In the genomic region with DNA sequence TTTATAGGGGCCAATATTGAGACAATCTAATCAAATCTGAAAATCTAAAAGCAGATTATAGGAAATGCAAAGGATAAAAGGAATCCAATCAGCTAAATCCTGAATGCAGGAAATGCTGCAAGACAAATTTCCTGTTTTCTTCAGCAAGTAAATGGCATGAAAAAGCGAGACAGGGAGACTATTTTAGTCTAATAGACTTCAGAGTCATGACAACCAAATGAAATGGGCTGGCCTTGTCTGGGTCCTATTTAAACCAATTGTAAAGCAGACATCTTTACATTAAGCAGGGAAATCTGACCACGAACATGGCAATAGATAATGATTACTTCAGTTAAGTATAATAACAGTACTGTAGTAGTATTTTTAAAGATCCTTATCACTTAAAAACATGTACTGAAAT, we compare ENCODE assay signal across 19 cellular contexts. TPM values are rescaled to one million over a fixed set of nuclear protein-coding genes. Genes with fewer than 3 reads are reported as not detected.
DNase-seq lines count a peak whose midpoint lies in the region; TF ChIP-seq lines count a peak whose summit lies in the region.
"Had no signal": no experiment of that assay in that cellular context is flagged by ENCODE, and none has a peak within 500 bp of the region (broad histone marks: within the 10 kb centered on the region; RNA-seq: fewer than 3 reads in every experiment).

No MANE protein-coding gene starts in this region.

- intact Hi-C loops in sigmoid colon (cut with DNase I): loop anchor here (5.0 kb wide), 1 partner anchor 55 kb away; a partner anchor contains a TSS

- WGBS in sigmoid colon, 2 donors: 82 to 87% methylated on average over 2 of the region's 2 CpGs
- 62% methylated on average over 2 of the region's 2 CpGs for WGBS in suprapubic skin

- peaks cover 37% of the 10 kb centered on the region for H3K4me1 Mint-ChIP-seq in activated T-cell treated with anti-CD3 and anti-CD28 coated beads, Interleukin-2, amount 50 U/mL, for 24 hours (ENCODE audit: low read depth)
- peaks cover 33% of the 10 kb centered on the region for H3K4me1 Mint-ChIP-seq in activated naive CD8-positive, alpha-beta T cell treated with anti-CD3 and anti-CD28 coated beads for 36 hours
- peaks cover 32% of the 10 kb centered on the region for H3K4me1 Mint-ChIP-seq in neural crest cell

- H3K27me3 Mint-ChIP-seq in activated T-cell treated with anti-CD3 and anti-CD28 coated beads, Interleukin-2, amount 50 U/mL, for 24 hours: no peaks in the 10 kb centered on the region
- no peaks in the 10 kb centered on the region for H3K27me3 Mint-ChIP-seq in activated naive CD8-positive, alpha-beta T cell treated with anti-CD3 and anti-CD28 coated beads for 36 hours
- H3K27me3 Mint-ChIP-seq in neural crest cell (ENCODE audit: low read depth): peaks cover 5% of the 10 kb centered on the region

- H3F3A ChIP-seq in Loucy (ENCODE audit: low read depth): 0 out of 2 replicates have a peak, but pooled peaks cover 3% of the 10 kb centered on the region

- peaks cover 6% of the 10 kb centered on the region; the same call in 1 of the 2 replicates for H3K36me3 ChIP-seq in Loucy (ENCODE audit: insufficient read depth, low read length)
- peaks cover 6 to 42% (median 12%) of the 10 kb centered on the region in 4 donors for H3K36me3 ChIP-seq in sigmoid colon
- peaks cover 30% of the 10 kb centered on the region for H3K36me3 ChIP-seq in suprapubic skin

- no peak for TF ChIP-seq CTCF in Loucy (conservative IDR thresholded peaks at IDR 0.05; ENCODE audit: low read length)
- TF ChIP-seq CTCF in neural crest cell (conservative IDR thresholded peaks at IDR 0.05): no peak
- TF ChIP-seq CTCF in sigmoid colon (IDR thresholded peaks at IDR 0.05): no peak
- TF ChIP-seq CTCF in suprapubic skin (IDR thresholded peaks at IDR 0.05): no peak

- peak overlapping the region; percentile 85 for H3K27ac Mint-ChIP-seq in activated T-cell treated with anti-CD3 and anti-CD28 coated beads, Interleukin-2, amount 50 U/mL, for 24 hours
- H3K27ac Mint-ChIP-seq in activated naive CD8-positive, alpha-beta T cell treated with anti-CD3 and anti-CD28 coated beads for 36 hours: peak overlapping the region; percentile 42
- H3K27ac Mint-ChIP-seq in neural crest cell (ENCODE audit: unreplicated experiment): no peak overlapping the region

- no peaks in the 10 kb centered on the region for H3K9me3 ChIP-seq in Loucy (ENCODE audit: insufficient read depth, low read depth, low read length)
- no peaks in the 10 kb centered on the region for H3K9me3 ChIP-seq in sigmoid colon
- no peaks in the 10 kb centered on the region for H3K9me3 ChIP-seq in suprapubic skin
- H3K9me3 ChIP-seq: stomach had no signal

- H3K4me2 ChIP-seq in Loucy (ENCODE audit: low read depth, low read length, poor library complexity, severe bottlenecking): peak overlapping the region; percentile 75

- peak overlapping the region; percentile 82 for H3K9ac ChIP-seq in Loucy (ENCODE audit: low read depth, low read length, poor library complexity, severe bottlenecking)

- H3K4me1 ChIP-seq in Loucy (ENCODE audit: insufficient read depth, low read length, poor library complexity, severe bottlenecking) (peaks cover 25% of the 10 kb centered on the region), sigmoid colon (peaks cover 0 to 28% (median 14%) of the 10 kb centered on the region in 4 donors), suprapubic skin (peaks cover 28% of the 10 kb centered on the region)

- H3K27me3 ChIP-seq in Loucy (ENCODE audit: insufficient read depth, low read length, poor library complexity, severe bottlenecking): no peaks in the 10 kb centered on the region
- no peaks in the 10 kb centered on the region for H3K27me3 ChIP-seq in sigmoid colon
- no peaks in the 10 kb centered on the region for H3K27me3 ChIP-seq in suprapubic skin
- H3K27me3 ChIP-seq: stomach had no signal

- H3K79me2 ChIP-seq in Loucy (ENCODE audit: insufficient read depth, low read length): peaks cover 47% of the 10 kb centered on the region

- no peaks in the 10 kb centered on the region for H3K9me2 ChIP-seq in Loucy (replicated peaks; ENCODE audit: low read depth, low read length)

- H4K20me1 ChIP-seq in Loucy (ENCODE audit: insufficient read depth, low read length, poor library complexity, severe bottlenecking): peaks cover 22% of the 10 kb centered on the region

- TF ChIP-seq EP300 in sigmoid colon (IDR thresholded peaks at IDR 0.05): no peak
- no peak for TF ChIP-seq EP300 in suprapubic skin (IDR thresholded peaks at IDR 0.05)

- no peak overlapping the region for H3K27ac ChIP-seq in sigmoid colon
- H3K27ac ChIP-seq in suprapubic skin: no peak overlapping the region
- H3K27ac ChIP-seq: stomach had no signal

- no peaks in the 10 kb centered on the region for H3K9me3 Mint-ChIP-seq in activated T-cell treated with anti-CD3 and anti-CD28 coated beads, Interleukin-2, amount 50 U/mL, for 24 hours
- H3K9me3 Mint-ChIP-seq in activated naive CD8-positive, alpha-beta T cell treated with anti-CD3 and anti-CD28 coated beads for 36 hours: peaks cover 2% of the 10 kb centered on the region
- no peaks in the 10 kb centered on the region for H3K9me3 Mint-ChIP-seq in neural crest cell

- H3K4me3 Mint-ChIP-seq in activated T-cell treated with anti-CD3 and anti-CD28 coated beads, Interleukin-2, amount 50 U/mL, for 24 hours: peak overlapping the region; percentile 98
- peak overlapping the region; percentile 64 for H3K4me3 Mint-ChIP-seq in activated naive CD8-positive, alpha-beta T cell treated with anti-CD3 and anti-CD28 coated beads for 36 hours
- peak overlapping the region; percentile 99 for H3K4me3 Mint-ChIP-seq in neural crest cell

- H3K4me3 ChIP-seq in Loucy (ENCODE audit: low read length, poor library complexity, severe bottlenecking): peak overlapping the region; percentile 76
- no peak overlapping the region for H3K4me3 ChIP-seq in sigmoid colon
- H3K4me3 ChIP-seq in suprapubic skin: no peak overlapping the region
- H3K4me3 ChIP-seq: lung had no signal

- TF ChIP-seq POLR2A in sigmoid colon (IDR thresholded peaks at IDR 0.05) (no peak), suprapubic skin (IDR thresholded peaks at IDR 0.05) (no peak)

- H3K36me3 Mint-ChIP-seq in activated T-cell treated with anti-CD3 and anti-CD28 coated beads, Interleukin-2, amount 50 U/mL, for 24 hours (ENCODE audit: low read depth): peaks cover 64% of the 10 kb centered on the region
- peaks cover 30% of the 10 kb centered on the region for H3K36me3 Mint-ChIP-seq in activated naive CD8-positive, alpha-beta T cell treated with anti-CD3 and anti-CD28 coated beads for 36 hours
- H3K36me3 Mint-ChIP-seq in neural crest cell (ENCODE audit: low read depth): no peaks in the 10 kb centered on the region

- no peak overlapping the region for H2AFZ ChIP-seq in Loucy (ENCODE audit: low read length)

- no peak for DNase-seq in activated T-cell treated with anti-CD3 and anti-CD28 coated beads, Interleukin-2, amount 50 U/mL, for 24 hours
- no peak for DNase-seq in activated T-cell treated with anti-CD3 and anti-CD28 coated beads, Interleukin-2, amount 50 U/mL, for 1 hour
- no peak for DNase-seq in activated naive CD8-positive, alpha-beta T cell treated with anti-CD3 and anti-CD28 coated beads for 36 hours
- DNase-seq in neural crest cell (ENCODE audit: low read depth, low spot score) (no peak), sigmoid colon (no peak), suprapubic skin (ENCODE audit: low spot score in 2 of 2) (no peak), GM03348 (ENCODE audit: low spot score) (no peak)
- DNase-seq: activated CD4-positive, alpha-beta T cell treated with anti-CD3 and anti-CD28 coated beads for 48 hours; central memory CD4-positive, alpha-beta T cell; NCI-H1092 treated with DMSO at 0.1 percent for 48 hours; NCI-H510A; nucleus accumbens; stomach; SW 1271 had no signal

RNA-seq across cellular contexts. Expression of a gene that starts 2.1 kb away (rescaled TPM):
- total RNA-seq in activated naive CD8-positive, alpha-beta T cell treated with anti-CD3 and anti-CD28 coated beads for 36 hours: 10 to 100 TPM; 28.1 to 32.7 TPM
- total RNA-seq in neural crest cell: 23.0 and 25.6 TPM in 2 replicates
- total RNA-seq in sigmoid colon: 10 to 100 TPM in 2 of 4 donors, 1 to 10 TPM in 2; 9.6 to 15.1 (median 11.1) TPM
- polyA plus RNA-seq in sigmoid colon: 1 to 10 TPM; 6.6 to 7.6 (median 6.9) TPM
- 10 to 100 TPM; 12.7 to 13.3 (median 12.8) TPM for total RNA-seq in suprapubic skin

RNA-seq across cellular contexts. Expression of a gene that starts 14.5 kb away (rescaled TPM):
- 10 to 100 TPM; 43.0 to 45.6 TPM for total RNA-seq in activated naive CD8-positive, alpha-beta T cell treated with anti-CD3 and anti-CD28 coated beads for 36 hours
- 40.0 and 50.7 TPM in 2 replicates for total RNA-seq in neural crest cell
- 10 to 100 TPM; 67.6 to 75.0 (median 69.0) TPM for total RNA-seq in sigmoid colon
- polyA plus RNA-seq in sigmoid colon: 10 to 100 TPM; 12.0 to 25.7 (median 16.1) TPM
- 10 to 100 TPM; 32.2 to 86.7 (median 33.3) TPM for total RNA-seq in suprapubic skin

RNA-seq across cellular contexts. Expression of a gene that starts 40.4 kb away (rescaled TPM):
- not detected for total RNA-seq in activated naive CD8-positive, alpha-beta T cell treated with anti-CD3 and anti-CD28 coated beads for 36 hours
- not detected in 2 replicates for total RNA-seq in neural crest cell
- not detected for total RNA-seq in sigmoid colon
- not detected for polyA plus RNA-seq in sigmoid colon
- not detected for total RNA-seq in suprapubic skin
- total RNA-seq: frontal cortex, skeletal muscle tissue had no signal
- polyA plus RNA-seq: AG04450 had no signal

RNA-seq across cellular contexts. Expression of a gene that starts 57.2 kb away (rescaled TPM):
- total RNA-seq in activated naive CD8-positive, alpha-beta T cell treated with anti-CD3 and anti-CD28 coated beads for 36 hours: under 1 TPM; 0.22 to 0.29 TPM
- total RNA-seq in neural crest cell (26.6 and 28.1 TPM in 2 replicates), sigmoid colon (10 to 100 TPM; 11.2 to 33.0 (median 23.7) TPM), suprapubic skin (100 to 1,000 TPM in 1 of 4 donors, 10 to 100 TPM in 3; 16.4 to 129 (median 18.3) TPM)
- 1 to 10 TPM in 2 of 3 donors, not detected in 1; 1.2 to 1.7 TPM for polyA plus RNA-seq in sigmoid colon
